Comparison of ENCODE assay signal across 27 cellular contexts in the genomic region with DNA sequence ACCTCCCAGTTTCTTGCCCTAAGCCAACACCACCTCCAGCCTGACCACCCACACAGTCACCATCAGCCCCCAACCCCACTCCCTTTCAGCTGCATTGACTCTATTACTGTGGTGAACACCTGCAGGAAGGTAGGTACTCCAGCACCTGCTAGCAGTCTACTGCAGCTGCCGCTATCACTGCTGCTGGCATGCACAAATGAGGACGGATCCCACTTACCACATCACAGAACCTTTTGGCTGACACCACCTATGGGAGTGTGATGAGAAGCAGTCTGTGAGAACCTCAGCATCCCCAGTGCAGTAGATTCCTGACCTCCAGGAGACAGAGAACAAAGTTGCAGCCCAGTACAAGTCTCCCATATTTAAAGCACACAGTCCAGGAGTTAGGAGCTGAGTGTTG.
"Had no signal": no experiment of that assay in that cellular context is flagged by ENCODE, and none has a peak within 500 bp of the region (broad histone marks: within the 10 kb centered on the region; RNA-seq: fewer than 3 reads in every experiment).

No MANE protein-coding gene starts in this region.

- H3K9me3 ChIP-seq: left ventricle myocardium inferior, neutrophil, psoas muscle, right atrium auricular region, stomach, testis, thyroid gland, transverse colon, upper lobe of left lung had no signal

- H3K4me1 ChIP-seq: left ventricle myocardium inferior, neural progenitor cell, parathyroid adenoma, psoas muscle, right atrium auricular region, stomach, testis, thyroid gland, transverse colon, upper lobe of left lung had no signal

- ATAC-seq: natural killer cell; psoas muscle; sciatic nerve; stimulated activated naive B cell treated with anti-CD40 and anti-IgM and Interleukin-4, amounts not matched to agents 10 μg/mL and 1 μg/mL and 100 μg/mL, for 72 hours; stimulated activated naive CD8-positive, alpha-beta T cell treated with anti-CD3 and anti-CD28 coated beads, Interleukin-15, Interleukin-2, amounts not matched to agents 100 U/mL and 50 U/mL, for 24 hours had no signal

- H3K36me3 ChIP-seq: left ventricle myocardium inferior, neutrophil, right atrium auricular region, stomach, thyroid gland, transverse colon, upper lobe of left lung had no signal

- H3K4me3 ChIP-seq: hepatocyte, left ventricle myocardium inferior, lung, neural progenitor cell, psoas muscle, right atrium auricular region, skin epidermis, stomach, testis, thyroid gland, transverse colon, upper lobe of left lung had no signal

- H3K9ac ChIP-seq: neural progenitor cell, parathyroid adenoma had no signal

- H3K79me2 ChIP-seq: hepatocyte, parathyroid adenoma had no signal

- H2AFZ ChIP-seq: hepatocyte, neural progenitor cell, parathyroid adenoma had no signal

- H3K27me3 ChIP-seq: hepatocyte, neural progenitor cell, neutrophil, right atrium auricular region, testis, thyroid gland, transverse colon, upper lobe of left lung had no signal

- H3K27ac ChIP-seq: hepatocyte, left ventricle myocardium inferior, neural progenitor cell, neutrophil, parathyroid adenoma, psoas muscle, right atrium auricular region, skin epidermis, stomach, testis, thyroid gland, transverse colon, upper lobe of left lung had no signal

- H3K4me2 ChIP-seq: hepatocyte, neural progenitor cell had no signal

- DNase-seq: islet precursor cell; left ventricle myocardium inferior; mesendoderm; naive B cell; natural killer cell; nephron progenitor cell; occipital lobe; psoas muscle; stimulated activated CD4-positive, alpha-beta T cell treated with anti-CD3 and anti-CD28 coated beads, Interleukin-12 subunit alpha, Interleukin-12 subunit beta, amount 100 ng/mL, for 4 hours; stimulated activated CD4-positive, alpha-beta T cell treated with anti-CD3 and anti-CD28 coated beads, Interleukin-15, amount 100 ng/mL, for 24 hours; stimulated activated CD4-positive, alpha-beta T cell treated with anti-CD3 and anti-CD28 coated beads, Interleukin-2, amount 100 ng/mL, for 24 hours; stimulated activated CD4-positive, alpha-beta T cell treated with anti-CD3 and anti-CD28 coated beads, Interleukin-4, amount 100 ng/mL, for 1 hour; stimulated activated naive B cell treated with anti-CD40 and anti-IgM and Interleukin-4, amounts not matched to agents 10 μg/mL and 1 μg/mL and 100 μg/mL, for 72 hours; stimulated activated naive CD8-positive, alpha-beta T cell treated with anti-CD3 and anti-CD28 coated beads, Interleukin-15, Interleukin-2, amounts not matched to agents 100 U/mL and 50 U/mL, for 24 hours; stomach; testis; thyroid gland; transverse colon; upper lobe of left lung had no signal
